2 cellular contexts compared by ENCODE assay signal in genomic region chr13:112733112-112733511, GRCh38.
TF ChIP-seq lines count a peak whose summit lies in the region.

No MANE protein-coding gene starts in this region.

TF ChIP-seq in HCT116, 20 proteins besides CTCF, POLR2A, EP300 and RAD21:
- no peak for TF ChIP-seq EGR1 (IDR thresholded peaks at IDR 0.05; ENCODE audit: low read depth)
- TF ChIP-seq CBX3 (IDR thresholded peaks at IDR 0.05; ENCODE audit: low read depth): no peak

TF ChIP-seq in SK-N-SH, 30 proteins besides CTCF, POLR2A, EP300 and RAD21:
- no peak for TF ChIP-seq POLR2AphosphoS5 (IDR thresholded peaks at IDR 0.05; ENCODE audit: low read depth, low read length)
- no peak for TF ChIP-seq FOXM1 (IDR thresholded peaks at IDR 0.05; ENCODE audit: low read depth)
- TF ChIP-seq TCF12 (IDR thresholded peaks at IDR 0.05): no peak
- TF ChIP-seq USF2 (IDR thresholded peaks at IDR 0.05; ENCODE audit: borderline replicate concordance, low read depth, low read length): no peak
- no peak for TF ChIP-seq RFX5 (IDR thresholded peaks at IDR 0.05; ENCODE audit: low read length)
- TF ChIP-seq USF1 (IDR thresholded peaks at IDR 0.05; ENCODE audit: borderline replicate concordance, low read depth): no peak
- no peak for TF ChIP-seq YY1 (IDR thresholded peaks at IDR 0.05; ENCODE audit: low read depth)
- no peak for TF ChIP-seq NFIC (IDR thresholded peaks at IDR 0.05; ENCODE audit: borderline replicate concordance)
- no peak for TF ChIP-seq RCOR1 (IDR thresholded peaks at IDR 0.05; ENCODE audit: low read length)
- no peak for TF ChIP-seq NRF1 (IDR thresholded peaks at IDR 0.05; ENCODE audit: low read depth, low read length)
- no peak for TF ChIP-seq FOSL2 (IDR thresholded peaks at IDR 0.05; ENCODE audit: borderline replicate concordance, low read depth)
- TF ChIP-seq MEF2A (IDR thresholded peaks at IDR 0.05; ENCODE audit: borderline replicate concordance, low read depth): no peak
- no peak for TF ChIP-seq MXI1 (IDR thresholded peaks at IDR 0.05; ENCODE audit: low read depth, low read length)
- no peak for TF ChIP-seq RXRA (IDR thresholded peaks at IDR 0.05; ENCODE audit: borderline replicate concordance, low read depth)
- TF ChIP-seq JUND (IDR thresholded peaks at IDR 0.05): no peak
